ENCODE assay signal across 18 cellular contexts in genomic region chr3:97720417-97720816, GRCh38. TPM values are rescaled to one million over a fixed set of nuclear protein-coding genes. Genes with fewer than 3 reads are reported as not detected.
DNase-seq lines count a peak whose midpoint lies in the region; ATAC-seq and TF ChIP-seq lines count a peak whose summit lies in the region.
"Had no signal": no experiment of that assay in that cellular context is flagged by ENCODE, and none has a peak within 500 bp of the region (broad histone marks: within the 10 kb centered on the region; RNA-seq: fewer than 3 reads in every experiment).

No MANE protein-coding gene starts in this region.

- no peak overlapping the region for H3K27ac ChIP-seq in aorta (ENCODE audit: low read depth in 1 of 2, low read length in 2 of 2)
- H3K27ac ChIP-seq: ascending aorta, pancreas had no signal

- H3K9me3 Mint-ChIP-seq in glutamatergic neuron (ENCODE audit: unreplicated experiment) = no peaks in the 10 kb centered on the region
- H3K9me3 Mint-ChIP-seq: naive thymus-derived CD8-positive, alpha-beta T cell; stimulated activated naive CD8-positive, alpha-beta T cell treated with anti-CD3 and anti-CD28 coated beads, Interleukin-15, amount 100 ng/mL, for 72 hours had no signal

- no peaks in the 10 kb centered on the region for H3K36me3 Mint-ChIP-seq in glutamatergic neuron (ENCODE audit: unreplicated experiment)
- H3K36me3 Mint-ChIP-seq: naive thymus-derived CD8-positive, alpha-beta T cell had no signal

- WGBS in aorta, 2 donors = 57 to 62% methylated on average over 2 of the region's 2 CpGs

- no peak overlapping the region for H3K4me3 ChIP-seq in aorta (ENCODE audit: low read length in 2 of 2)
- H3K4me3 ChIP-seq: ascending aorta, pancreas had no signal

- ATAC-seq in HG03139 (IDR thresholded peaks at IDR 0.05; ENCODE audit: unreplicated experiment) (no peak), aorta (ENCODE audit: low FRiP score) (no peak)
- ATAC-seq: naive thymus-derived CD8-positive, alpha-beta T cell; pancreas; stimulated activated naive CD8-positive, alpha-beta T cell treated with anti-CD3 and anti-CD28 coated beads, Interleukin-15, amount 100 ng/mL, for 72 hours had no signal

- H3K4me3 Mint-ChIP-seq in glutamatergic neuron (ENCODE audit: unreplicated experiment) = no peak overlapping the region
- H3K4me3 Mint-ChIP-seq: naive thymus-derived CD8-positive, alpha-beta T cell; stimulated activated naive CD8-positive, alpha-beta T cell treated with anti-CD3 and anti-CD28 coated beads, Interleukin-15, amount 100 ng/mL, for 72 hours had no signal

- no peaks in the 10 kb centered on the region for H3K27me3 ChIP-seq in aorta (ENCODE audit: control insufficient read depth in 1 of 2, insufficient read depth in 2 of 2, low read length in 1 of 2)
- H3K27me3 ChIP-seq: ascending aorta, pancreas had no signal

- no peaks in the 10 kb centered on the region for H3K9me3 ChIP-seq in aorta (ENCODE audit: control insufficient read depth, low read length)
- H3K9me3 ChIP-seq: ascending aorta, pancreas had no signal

- intact Hi-C loops in aorta (cut with DNase I) = no loop called here

- H3K27me3 Mint-ChIP-seq in glutamatergic neuron (ENCODE audit: unreplicated experiment) = no peaks in the 10 kb centered on the region
- H3K27me3 Mint-ChIP-seq: stimulated activated naive CD8-positive, alpha-beta T cell treated with anti-CD3 and anti-CD28 coated beads, Interleukin-15, amount 100 ng/mL, for 72 hours had no signal

- no peaks in the 10 kb centered on the region for H3K36me3 ChIP-seq in aorta (ENCODE audit: control insufficient read depth in 1 of 2, insufficient read depth in 2 of 2, low read length in 1 of 2)
- H3K36me3 ChIP-seq: ascending aorta, pancreas had no signal

- no peak for TF ChIP-seq CTCF in glutamatergic neuron (IDR thresholded peaks at IDR 0.05; ENCODE audit: partially characterized antibody, unreplicated experiment)
- TF ChIP-seq CTCF in GM20000 (IDR thresholded peaks at IDR 0.05; ENCODE audit: extremely low read depth, missing control alignments) = no peak

- DNase-seq in DMS153 treated with DMSO at 0.1 percent for 48 hours (lab: John Stamatoyannopoulos, UW; ENCODE audit: unreplicated experiment) = peak; percentile 25
- DNase-seq in NCI-H1092 treated with DMSO at 0.1 percent for 48 hours (lab: John Stamatoyannopoulos, UW) = peak; percentile 44
- peak; percentile 78 for DNase-seq in NCI-H748 (lab: John Stamatoyannopoulos, UW; ENCODE audit: unreplicated experiment)
- no peak for DNase-seq in glutamatergic neuron
- DNase-seq in GM20000 (ENCODE audit: low spot score) = no peak
- no peak for DNase-seq in aorta
- DNase-seq: activated gamma-delta T cell treated with Interleukin-2 at 50 U/mL for 16 hours; COR-L47; hippocampal formation; Kasumi-1; mesenchymal stem cell; naive thymus-derived CD8-positive, alpha-beta T cell; pancreas; stimulated activated CD4-positive, alpha-beta T cell treated with anti-CD3 and anti-CD28 coated beads, Interleukin-2, amount 100 ng/mL, for 24 hours; stimulated activated naive CD8-positive, alpha-beta T cell treated with anti-CD3 and anti-CD28 coated beads, Interleukin-15, amount 100 ng/mL, for 72 hours; T-helper 1 cell had no signal

- H3K27ac Mint-ChIP-seq in glutamatergic neuron (ENCODE audit: unreplicated experiment) = peak overlapping the region; percentile 39
- H3K27ac Mint-ChIP-seq: naive thymus-derived CD8-positive, alpha-beta T cell; stimulated activated naive CD8-positive, alpha-beta T cell treated with anti-CD3 and anti-CD28 coated beads, Interleukin-15, amount 100 ng/mL, for 72 hours had no signal

- no peaks in the 10 kb centered on the region for H3K4me1 ChIP-seq in aorta (ENCODE audit: control insufficient read depth in 1 of 2, insufficient read depth in 2 of 2, low read length in 2 of 2)
- H3K4me1 ChIP-seq: ascending aorta, pancreas had no signal

- peaks cover 10% of the 10 kb centered on the region for H3K4me1 Mint-ChIP-seq in glutamatergic neuron (ENCODE audit: low read depth, unreplicated experiment)
- H3K4me1 Mint-ChIP-seq: stimulated activated naive CD8-positive, alpha-beta T cell treated with anti-CD3 and anti-CD28 coated beads, Interleukin-15, amount 100 ng/mL, for 72 hours had no signal

RNA-seq across cellular contexts. Expression of gene ARL6, which starts 44.1 kb away (rescaled TPM):
- total RNA-seq in glutamatergic neuron (ENCODE audit: unreplicated experiment) (9.6 TPM), aorta (1 to 10 TPM; 5.9 to 8.5 TPM)
- polyA plus RNA-seq in aorta = 1 to 10 TPM; 4.7 to 7.8 TPM

Comparison
In these comparisons a context has a peak if more than half of its experiments do, and no peak if none do; other contexts are left out.
1. DNase-seq: peak in DMS153 treated with DMSO at 0.1 percent for 48 hours (single experiment), NCI-H1092 treated with DMSO at 0.1 percent for 48 hours (single experiment) and NCI-H748 (single experiment); none in glutamatergic neuron (single experiment), GM20000 (single experiment) and aorta (0 of 2).